ENCODE assay signal across 1 cellular context in genomic region chr1:220690140-220691038, GRCh38.
TF ChIP-seq lines count a peak whose summit lies in the region.

A gene with protein sequence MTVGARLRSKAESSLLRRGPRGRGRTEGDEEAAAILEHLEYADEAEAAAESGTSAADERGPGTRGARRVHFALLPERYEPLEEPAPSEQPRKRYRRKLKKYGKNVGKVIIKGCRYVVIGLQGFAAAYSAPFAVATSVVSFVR (plus strand): TSS chr1:220690363. CDS start chr1:220690403, 40 bp downstream.

TF ChIP-seq in GM12878, 131 proteins besides CTCF, POLR2A, EP300 and RAD21 (continued from another document):
- TF ChIP-seq, protein P1, sequence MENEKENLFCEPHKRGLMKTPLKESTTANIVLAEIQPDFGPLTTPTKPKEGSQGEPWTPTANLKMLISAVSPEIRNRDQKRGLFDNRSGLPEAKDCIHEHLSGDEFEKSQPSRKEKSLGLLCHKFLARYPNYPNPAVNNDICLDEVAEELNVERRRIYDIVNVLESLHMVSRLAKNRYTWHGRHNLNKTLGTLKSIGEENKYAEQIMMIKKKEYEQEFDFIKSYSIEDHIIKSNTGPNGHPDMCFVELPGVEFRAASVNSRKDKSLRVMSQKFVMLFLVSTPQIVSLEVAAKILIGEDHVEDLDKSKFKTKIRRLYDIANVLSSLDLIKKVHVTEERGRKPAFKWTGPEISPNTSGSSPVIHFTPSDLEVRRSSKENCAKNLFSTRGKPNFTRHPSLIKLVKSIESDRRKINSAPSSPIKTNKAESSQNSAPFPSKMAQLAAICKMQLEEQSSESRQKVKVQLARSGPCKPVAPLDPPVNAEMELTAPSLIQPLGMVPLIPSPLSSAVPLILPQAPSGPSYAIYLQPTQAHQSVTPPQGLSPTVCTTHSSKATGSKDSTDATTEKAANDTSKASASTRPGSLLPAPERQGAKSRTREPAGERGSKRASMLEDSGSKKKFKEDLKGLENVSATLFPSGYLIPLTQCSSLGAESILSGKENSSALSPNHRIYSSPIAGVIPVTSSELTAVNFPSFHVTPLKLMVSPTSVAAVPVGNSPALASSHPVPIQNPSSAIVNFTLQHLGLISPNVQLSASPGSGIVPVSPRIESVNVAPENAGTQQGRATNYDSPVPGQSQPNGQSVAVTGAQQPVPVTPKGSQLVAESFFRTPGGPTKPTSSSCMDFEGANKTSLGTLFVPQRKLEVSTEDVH (IDR thresholded peaks at IDR 0.05; ENCODE audit: low read depth, partially characterized antibody): no peak
- TF ChIP-seq PAX8 (IDR thresholded peaks at IDR 0.05): no peak
- no peak for TF ChIP-seq MYC (IDR thresholded peaks at IDR 0.05; ENCODE audit: insufficient read depth, insufficient read length, insufficient replicate concordance, low read length, severe bottlenecking)
- TF ChIP-seq BACH1 (IDR thresholded peaks at IDR 0.05; ENCODE audit: borderline replicate concordance): no peak
- TF ChIP-seq, protein P2, sequence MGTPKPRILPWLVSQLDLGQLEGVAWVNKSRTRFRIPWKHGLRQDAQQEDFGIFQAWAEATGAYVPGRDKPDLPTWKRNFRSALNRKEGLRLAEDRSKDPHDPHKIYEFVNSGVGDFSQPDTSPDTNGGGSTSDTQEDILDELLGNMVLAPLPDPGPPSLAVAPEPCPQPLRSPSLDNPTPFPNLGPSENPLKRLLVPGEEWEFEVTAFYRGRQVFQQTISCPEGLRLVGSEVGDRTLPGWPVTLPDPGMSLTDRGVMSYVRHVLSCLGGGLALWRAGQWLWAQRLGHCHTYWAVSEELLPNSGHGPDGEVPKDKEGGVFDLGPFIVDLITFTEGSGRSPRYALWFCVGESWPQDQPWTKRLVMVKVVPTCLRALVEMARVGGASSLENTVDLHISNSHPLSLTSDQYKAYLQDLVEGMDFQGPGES (IDR thresholded peaks at IDR 0.05): no peak
- TF ChIP-seq SIX5 (IDR thresholded peaks at IDR 0.05; ENCODE audit: low read depth, low read length, severe bottlenecking): no peak
- TF ChIP-seq NR2C2 (IDR thresholded peaks at IDR 0.05; ENCODE audit: borderline replicate concordance, control insufficient read depth, insufficient read length, low read depth): no peak
- no peak for TF ChIP-seq HDAC2 (IDR thresholded peaks at IDR 0.05)
- TF ChIP-seq KLF5 (IDR thresholded peaks at IDR 0.05; ENCODE audit: partially characterized antibody): no peak
- TF ChIP-seq CREB1 (IDR thresholded peaks at IDR 0.05; ENCODE audit: low read depth): no peak
- TF ChIP-seq ZBTB11 (CRISPR knock-in tag; IDR thresholded peaks at IDR 0.05): no peak
- TF ChIP-seq RELB (IDR thresholded peaks at IDR 0.05; ENCODE audit: low read depth): no peak
- TF ChIP-seq TBL1XR1 (IDR thresholded peaks at IDR 0.05; ENCODE audit: low read depth, low read length): no peak
- no peak for TF ChIP-seq IRF4 (IDR thresholded peaks at IDR 0.05; ENCODE audit: low read depth, low read length)
